23 cellular contexts compared by ENCODE assay signal in the genomic region with DNA sequence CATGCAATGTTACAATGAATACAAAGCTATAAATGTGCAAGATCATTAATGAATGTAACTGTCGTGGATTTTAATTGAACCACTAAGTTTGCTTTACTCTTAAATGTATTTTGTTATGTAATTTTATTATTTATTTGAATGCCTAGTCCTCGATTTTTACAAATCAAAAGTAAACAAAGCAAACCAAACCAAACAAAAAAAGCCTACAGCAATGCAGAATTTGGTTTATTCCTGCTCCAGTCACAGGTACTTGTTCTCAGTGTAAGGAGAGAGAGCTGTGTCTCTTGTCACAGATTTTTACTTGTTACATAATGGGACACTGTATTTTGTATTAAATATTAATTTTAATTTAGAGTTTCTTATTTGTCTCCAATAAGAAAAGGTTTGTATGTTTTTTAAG.
"Had no signal": no experiment of that assay in that cellular context is flagged by ENCODE, and none has a peak within 500 bp of the region (broad histone marks: within the 10 kb centered on the region; RNA-seq: fewer than 3 reads in every experiment).

No MANE protein-coding gene starts in this region.

- FAIRE-seq: bronchial epithelial cell had no signal

- H3K27ac ChIP-seq: colonic mucosa, epithelial cell of prostate, left lung, lower lobe of right lung, pancreas, prostate gland, uterus had no signal

- H3K27me3 ChIP-seq: colonic mucosa, left lung, pancreas, uterus had no signal

- H3K9me3 ChIP-seq: colonic mucosa, lower lobe of right lung, pancreas, prostate gland, uterus had no signal

- DNase-seq: activated CD4-positive, alpha-beta T cell treated with anti-CD3 and anti-CD28 coated beads for 1 hour; activated CD8-positive, alpha-beta memory T cell treated with anti-CD3 and anti-CD28 coated beads, Interleukin-2, amount 10 ng/mL, durations not matched to agents 7 days and 5 days; activated CD8-positive, alpha-beta T cell treated with anti-CD3 and anti-CD28 coated beads, Interleukin-2, amount 10 ng/mL, durations not matched to agents 7 days and 5 days; activated naive CD8-positive, alpha-beta T cell treated with anti-CD3 and anti-CD28 coated beads, Interleukin-2, amount 50 U/mL, for 24 hours; activated T-cell treated with anti-CD3 and anti-CD28 coated beads, Interleukin-2, amount 50 U/mL, for 48 hours; amygdala; colonic mucosa; effector CD8-positive, alpha-beta T cell; left lung; lower lobe of right lung; mesenchymal stem cell; naive thymus-derived CD8-positive, alpha-beta T cell; nucleus accumbens; stimulated activated CD4-positive, alpha-beta T cell treated with anti-CD3 and anti-CD28 coated beads, Interleukin-1b, Interleukin-23, amount 100 ng/mL, for 48 hours; stimulated activated CD4-positive, alpha-beta T cell treated with anti-CD3 and anti-CD28 coated beads, Interleukin-4, amount 100 ng/mL, for 4 hours; stimulated activated CD8-positive, alpha-beta memory T cell treated with anti-CD3 and anti-CD28 coated beads, Interleukin-4, amount 100 ng/mL, for 48 hours; stimulated activated naive CD8-positive, alpha-beta T cell treated with anti-CD3 and anti-CD28 coated beads, Interleukin-15, amount 100 ng/mL, for 72 hours; uterus had no signal

- H3K4me3 ChIP-seq: colonic mucosa, left lung, lower lobe of right lung, pancreas, prostate gland, smooth muscle cell, uterus had no signal

- H3K36me3 ChIP-seq: colonic mucosa, left lung, lower lobe of right lung, pancreas, prostate gland, uterus had no signal

- H3K4me1 ChIP-seq: colonic mucosa, left lung, lower lobe of right lung, pancreas, prostate gland, uterus had no signal
